Comparison of ENCODE assay signal across 13 cellular contexts in the genomic region with DNA sequence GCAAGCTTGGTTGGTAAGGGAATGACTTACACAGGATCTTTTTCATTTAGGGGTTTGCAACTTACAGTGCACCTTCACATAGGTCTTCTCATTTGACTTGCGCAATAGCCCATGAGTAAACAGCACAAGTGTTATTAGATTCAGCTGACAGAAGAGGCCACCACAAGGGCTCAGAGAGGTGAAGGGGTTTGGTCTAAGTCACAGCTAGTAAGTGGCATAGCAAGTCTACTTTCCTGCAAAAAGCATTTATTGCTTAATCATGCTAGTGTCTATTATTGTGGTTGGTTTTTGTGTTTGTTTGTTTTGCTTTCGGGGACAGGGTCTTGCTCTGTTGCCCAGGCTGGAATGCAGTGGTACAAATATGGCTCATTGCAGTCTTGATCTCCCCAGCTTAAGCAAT.
DNase-seq lines count a peak whose midpoint lies in the region; ATAC-seq and TF ChIP-seq lines count a peak whose summit lies in the region.
"Had no signal": no experiment of that assay in that cellular context is flagged by ENCODE, and none has a peak within 500 bp of the region (broad histone marks: within the 10 kb centered on the region; RNA-seq: fewer than 3 reads in every experiment).

No MANE protein-coding gene starts in this region.

- H3K9me3 Mint-ChIP-seq in naive thymus-derived CD4-positive, alpha-beta T cell: peaks cover 0 to 5% (median 0%) of the 10 kb centered on the region in 11 donors
- H3K9me3 Mint-ChIP-seq in activated naive CD8-positive, alpha-beta T cell treated with anti-CD3 and anti-CD28 coated beads for 36 hours: peaks cover 5% of the 10 kb centered on the region

- H3K36me3 ChIP-seq in mammary epithelial cell (ENCODE audit: insufficient read depth, low read length): no peaks in the 10 kb centered on the region
- H3K36me3 ChIP-seq in naive thymus-derived CD4-positive, alpha-beta T cell (ENCODE audit: control insufficient read depth in 2 of 3, insufficient read depth in 3 of 3, low read length in 3 of 3): no peaks in the 10 kb centered on the region
- H3K36me3 ChIP-seq: HAP-1 had no signal

- peaks cover 0 to 10% (median 0%) of the 10 kb centered on the region in 5 donors for H3K27me3 Mint-ChIP-seq in naive thymus-derived CD4-positive, alpha-beta T cell
- H3K27me3 Mint-ChIP-seq in activated naive CD8-positive, alpha-beta T cell treated with anti-CD3 and anti-CD28 coated beads for 36 hours: no peaks in the 10 kb centered on the region
- H3K27me3 Mint-ChIP-seq: CD4-positive, alpha-beta T cell had no signal

- no peaks in the 10 kb centered on the region for H3K9me3 ChIP-seq in mammary epithelial cell (replicated peaks; ENCODE audit: insufficient read depth, low read length)
- H3K9me3 ChIP-seq in naive thymus-derived CD4-positive, alpha-beta T cell (ENCODE audit: control insufficient read depth in 2 of 3, low read length in 3 of 3): no peaks in the 10 kb centered on the region
- H3K9me3 ChIP-seq: HAP-1 had no signal

- no peak overlapping the region for H3K27ac Mint-ChIP-seq in naive thymus-derived CD4-positive, alpha-beta T cell
- no peak overlapping the region for H3K27ac Mint-ChIP-seq in activated naive CD8-positive, alpha-beta T cell treated with anti-CD3 and anti-CD28 coated beads for 36 hours
- H3K27ac Mint-ChIP-seq: CD4-positive, alpha-beta T cell had no signal

- H3K4me1 ChIP-seq in mammary epithelial cell (ENCODE audit: insufficient read depth, low read length): peaks cover 20% of the 10 kb centered on the region
- H3K4me1 ChIP-seq in naive thymus-derived CD4-positive, alpha-beta T cell (ENCODE audit: control insufficient read depth in 2 of 2, insufficient read depth in 2 of 2, low read length in 2 of 2): peaks cover 0 to 5% of the 10 kb centered on the region in 2 donors
- H3K4me1 ChIP-seq: HAP-1, parathyroid adenoma had no signal

- H3K27me3 ChIP-seq in mammary epithelial cell (ENCODE audit: insufficient read depth, low read length): no peaks in the 10 kb centered on the region
- no peaks in the 10 kb centered on the region for H3K27me3 ChIP-seq in naive thymus-derived CD4-positive, alpha-beta T cell (ENCODE audit: control insufficient read depth in 2 of 2, insufficient read depth in 2 of 2, low read length in 2 of 2)

- in situ Hi-C loops in mammary epithelial cell (cut with MboI; ENCODE audit: low sequenced_read_pairs in 2 of 2): no loop called here

- H3K4me3 Mint-ChIP-seq in naive thymus-derived CD4-positive, alpha-beta T cell: no peak overlapping the region
- no peak overlapping the region for H3K4me3 Mint-ChIP-seq in activated naive CD8-positive, alpha-beta T cell treated with anti-CD3 and anti-CD28 coated beads for 36 hours
- H3K4me3 Mint-ChIP-seq: CD4-positive, alpha-beta T cell had no signal

- no peak overlapping the region for H2AFZ ChIP-seq in mammary epithelial cell (ENCODE audit: low read depth, low read length)
- H2AFZ ChIP-seq: parathyroid adenoma had no signal

- H4K20me1 ChIP-seq in mammary epithelial cell (ENCODE audit: insufficient read depth, low read length): no peaks in the 10 kb centered on the region

- peaks cover 0 to 4% (median 0%) of the 10 kb centered on the region in 5 donors for H3K36me3 Mint-ChIP-seq in naive thymus-derived CD4-positive, alpha-beta T cell
- H3K36me3 Mint-ChIP-seq in activated naive CD8-positive, alpha-beta T cell treated with anti-CD3 and anti-CD28 coated beads for 36 hours: peaks cover 6% of the 10 kb centered on the region

- H3K9ac ChIP-seq in mammary epithelial cell (ENCODE audit: insufficient read depth, low read length): no peak overlapping the region
- H3K9ac ChIP-seq: parathyroid adenoma had no signal

- BruUV-seq in mammary epithelial cell (replicated peaks; lab: Mats Ljungman, UMichigan): no TSS peak

- H3K27ac ChIP-seq in mammary epithelial cell (ENCODE audit: insufficient read depth, low read depth, low read length): no peak overlapping the region
- no peak overlapping the region for H3K27ac ChIP-seq in naive thymus-derived CD4-positive, alpha-beta T cell (ENCODE audit: low read depth, low read length)
- H3K27ac ChIP-seq: parathyroid adenoma had no signal

- CTCF ChIA-PET in mammary epithelial cell (lab: Charles Lee; ENCODE audit: low non-redundant PET): no interaction called here
- CTCF ChIA-PET in naive thymus-derived CD4-positive, alpha-beta T cell (lab: Charles Lee): no interaction called here

- peak; percentile 47 for ATAC-seq in naive thymus-derived CD4-positive, alpha-beta T cell
- no peak for ATAC-seq in GM21528 (IDR thresholded peaks at IDR 0.05; ENCODE audit: low FRiP score, unreplicated experiment)

- no peak overlapping the region for H3K4me3 ChIP-seq in mammary epithelial cell (replicated peaks in 1 of 3; ENCODE audit: insufficient read depth in 1 of 3, low read depth in 2 of 3, low read length in 3 of 3)
- H3K4me3 ChIP-seq in naive thymus-derived CD4-positive, alpha-beta T cell (ENCODE audit: low read length): no peak overlapping the region
- H3K4me3 ChIP-seq: HAP-1 had no signal

- 95% methylated on average over 1 of the region's 2 CpGs for WGBS in mammary epithelial cell (ENCODE audit: low coverage, missing lambda C conversion rate)

- H3K79me2 ChIP-seq in mammary epithelial cell (ENCODE audit: insufficient read depth, low read length): no peaks in the 10 kb centered on the region
- H3K79me2 ChIP-seq: parathyroid adenoma had no signal

- POLR2A ChIA-PET in naive thymus-derived CD4-positive, alpha-beta T cell (lab: Charles Lee): no interaction called here

- peaks cover 7 to 39% (median 17%) of the 10 kb centered on the region in 7 donors for H3K4me1 Mint-ChIP-seq in naive thymus-derived CD4-positive, alpha-beta T cell
- H3K4me1 Mint-ChIP-seq in activated naive CD8-positive, alpha-beta T cell treated with anti-CD3 and anti-CD28 coated beads for 36 hours: peaks cover 53% of the 10 kb centered on the region

- TF ChIP-seq CTCF in mammary epithelial cell (conservative IDR thresholded peaks at IDR 0.05 in 1 of 2, IDR thresholded peaks at IDR 0.05 in 1 of 2; ENCODE audit: extremely low read depth in 1 of 2, insufficient read depth in 1 of 2, low read depth in 1 of 2, low read length in 2 of 2): no peak

- no peak overlapping the region for H3K4me2 ChIP-seq in mammary epithelial cell (ENCODE audit: insufficient read depth, low read depth, low read length)

- dilution Hi-C loops in mammary epithelial cell (cut with HindIII; ENCODE audit: low sequenced_read_pairs): no loop called here

- intact Hi-C loops in mammary epithelial cell (cut with micrococcal nuclease): loop anchor here (5.0 to 10.0 kb wide), 2 partner anchors 83 to 165 kb away; partner anchors contain the start of gene SPRY1
- intact Hi-C loops in naive thymus-derived CD4-positive, alpha-beta T cell (cut with micrococcal nuclease): loop anchor here in 1 of 2 donors (2.0 kb wide), 2 partner anchors 35 to 67 kb away; no protein-coding TSS in a partner anchor

- DNase-seq in EH (ENCODE audit: low read depth): peak; percentile 11
- DNase-seq in MV-4-11 (lab: John Stamatoyannopoulos, UW): peak; percentile 7
- peak; percentile 36 for DNase-seq in mammary epithelial cell
- DNase-seq in naive thymus-derived CD4-positive, alpha-beta T cell: no peak
- DNase-seq in stimulated activated CD4-positive, alpha-beta T cell treated with anti-CD3 and anti-CD28 coated beads, Interleukin-4, amount 100 ng/mL, for 4 hours: no peak
- DNase-seq in activated naive CD8-positive, alpha-beta T cell treated with anti-CD3 and anti-CD28 coated beads for 36 hours: no peak
- no peak for DNase-seq in NCI-H1105 (lab: John Stamatoyannopoulos, UW)
- DNase-seq: CD4-positive, alpha-beta T cell; NCI-H2107; RPMI8226 had no signal

Comparison
In these comparisons a context has a peak if more than half of its experiments do, and no peak if none do; other contexts are left out.
1. DNase-seq: peak in EH (single experiment), MV-4-11 (single experiment) and mammary epithelial cell (single experiment); none in naive thymus-derived CD4-positive, alpha-beta T cell (0 of 9), stimulated activated CD4-positive, alpha-beta T cell treated with anti-CD3 and anti-CD28 coated beads, Interleukin-4, amount 100 ng/mL, for 4 hours (0 of 2), activated naive CD8-positive, alpha-beta T cell treated with anti-CD3 and anti-CD28 coated beads for 36 hours (single experiment) and NCI-H1105 (single experiment).